19 cellular contexts compared by ENCODE assay signal in genomic region chr7:91347288-91347687, GRCh38.
DNase-seq lines count a peak whose midpoint lies in the region; FAIRE-seq and TF ChIP-seq lines count a peak whose summit lies in the region.
"Had no signal": no experiment of that assay in that cellular context is flagged by ENCODE, and none has a peak within 500 bp of the region (broad histone marks: within the 10 kb centered on the region; RNA-seq: fewer than 3 reads in every experiment).

No MANE protein-coding gene starts in this region.

- peak; percentile 20 for DNase-seq in A172 (ENCODE audit: low spot score)
- peak; percentile 66 for DNase-seq in NOMO-1 treated with DMSO at 0.1 percent for 48 hours (lab: John Stamatoyannopoulos, UW; ENCODE audit: unreplicated experiment)
- DNase-seq in endothelial cell of umbilical vein (ENCODE audit: low read depth, low spot score): peak; percentile 93
- DNase-seq in mesenchymal stem cell: peak; percentile 14
- DNase-seq in mesendoderm: no peak
- no peak for DNase-seq in SIG-M5 treated with dmso at 0.1 percent for 504 hours (lab: John Stamatoyannopoulos, UW; ENCODE audit: unreplicated experiment)
- DNase-seq in RCC 7860 (ENCODE audit: low spot score): no peak
- DNase-seq in KG1 (lab: John Stamatoyannopoulos, UW): no peak
- DNase-seq: activated CD4-positive, alpha-beta memory T cell treated with anti-CD3 and anti-CD28 coated beads, Interleukin-2, amount 10 ng/mL, durations not matched to agents 7 days and 5 days; CD8-positive, alpha-beta T cell; effector memory CD8-positive, alpha-beta T cell; foreskin keratinocyte; NCI-H1105 had no signal

- H3K4me2 ChIP-seq in endothelial cell of umbilical vein (ENCODE audit: insufficient read depth, low read length) (peak overlapping the region; percentile 57), mesenchymal stem cell (ENCODE audit: low read length, poor library complexity, severe bottlenecking) (no peak overlapping the region), mesendoderm (ENCODE audit: low read length) (no peak overlapping the region)

- H4K8ac ChIP-seq in mesenchymal stem cell (ENCODE audit: low read length): no peak overlapping the region
- no peak overlapping the region for H4K8ac ChIP-seq in mesendoderm (ENCODE audit: low read depth, low read length)

- no peaks in the 10 kb centered on the region for H3K36me3 ChIP-seq in endothelial cell of umbilical vein (ENCODE audit: control insufficient read depth in 2 of 2, extremely low read depth in 1 of 2, insufficient read depth in 2 of 2, low read length in 2 of 2)
- no peaks in the 10 kb centered on the region for H3K36me3 ChIP-seq in mesenchymal stem cell (ENCODE audit: control insufficient read depth in 1 of 2, insufficient read depth in 2 of 2, low read depth in 1 of 2, low read length in 2 of 2)
- H3K36me3 ChIP-seq in mesendoderm (ENCODE audit: control insufficient read depth, insufficient read depth, low read length): no peaks in the 10 kb centered on the region
- H3K36me3 ChIP-seq: ascending aorta, HAP-1, neutrophil, tibial artery had no signal

- H2BK15ac ChIP-seq in mesenchymal stem cell (ENCODE audit: low read depth, poor library complexity, severe bottlenecking) (no peak overlapping the region), mesendoderm (replicated peaks; ENCODE audit: low read depth) (no peak overlapping the region)

- no peak overlapping the region for H2AK5ac ChIP-seq in mesenchymal stem cell (ENCODE audit: low read length, severe bottlenecking)
- no peak overlapping the region for H2AK5ac ChIP-seq in mesendoderm (ENCODE audit: low read length)

- H3K79me2 ChIP-seq in endothelial cell of umbilical vein (ENCODE audit: control insufficient read depth, insufficient read depth, low read length) (no peaks in the 10 kb centered on the region), mesendoderm (ENCODE audit: control insufficient read depth, insufficient read depth, low read length) (no peaks in the 10 kb centered on the region)

- no peak overlapping the region for H3K4ac ChIP-seq in mesenchymal stem cell (ENCODE audit: low read depth in 1 of 2, low read length in 2 of 2)
- no peak overlapping the region for H3K4ac ChIP-seq in mesendoderm (ENCODE audit: low read depth, low read length)

- H3K9me1 ChIP-seq in endothelial cell of umbilical vein (replicated peaks; ENCODE audit: control insufficient read depth, extremely low read depth, insufficient read depth, low read length): no peaks in the 10 kb centered on the region

- CTCF ChIA-PET in endothelial cell of umbilical vein (lab: Charles Lee): interaction anchor here (0.9 to 1.4 kb wide), 5 partner anchors 21 to 174 kb away, joined by 3 to 7 read pairs (median 3); no protein-coding TSS in a partner anchor

- H2AFZ ChIP-seq in endothelial cell of umbilical vein (ENCODE audit: low read depth, low read length) (no peak overlapping the region), mesenchymal stem cell (ENCODE audit: low read depth, low read length) (no peak overlapping the region)

- no peaks in the 10 kb centered on the region for H4K20me1 ChIP-seq in endothelial cell of umbilical vein (replicated peaks; ENCODE audit: control insufficient read depth, extremely low read depth, insufficient read depth, low read length)

- H3K23ac ChIP-seq in mesenchymal stem cell (ENCODE audit: low read length in 2 of 2) (no peak overlapping the region), mesendoderm (ENCODE audit: low read length) (no peak overlapping the region)

- H3K18ac ChIP-seq in mesenchymal stem cell (ENCODE audit: low read depth in 1 of 2, low read length in 2 of 2) (no peak overlapping the region), mesendoderm (ENCODE audit: low read length) (no peak overlapping the region)

- peak; percentile 96 for FAIRE-seq in endothelial cell of umbilical vein (lab: Jason Lieb, UNC)
- FAIRE-seq in RCC 7860 (lab: Jason Lieb, UNC): no peak
- FAIRE-seq: G401.6 had no signal

- H3K56ac ChIP-seq in mesendoderm (ENCODE audit: low read length): no peak overlapping the region

- intact Hi-C loops in endothelial cell of umbilical vein (cut with micrococcal nuclease): loop anchor here (1.0 kb wide), 4 partner anchors 21 to 281 kb away; partner anchors contain the start of gene FZD1

- BruUV-seq in endothelial cell of umbilical vein (replicated peaks; lab: Mats Ljungman, UMichigan): no TSS peak

- H2BK120ac ChIP-seq in mesenchymal stem cell (ENCODE audit: low read depth, low read length) (no peak overlapping the region), mesendoderm (ENCODE audit: low read depth, low read length) (no peak overlapping the region)

- peak overlapping the region; percentile 73 for H3K27ac ChIP-seq in endothelial cell of umbilical vein (ENCODE audit: insufficient read depth, low read depth, low read length)
- no peak overlapping the region for H3K27ac ChIP-seq in mesenchymal stem cell (ENCODE audit: low read length, poor library complexity, severe bottlenecking)
- no peak overlapping the region for H3K27ac ChIP-seq in mesendoderm (ENCODE audit: low read depth, low read length)
- H3K27ac ChIP-seq: ascending aorta, foreskin keratinocyte, neutrophil, SK-N-MC, tibial artery had no signal

- POLR2A ChIA-PET in endothelial cell of umbilical vein (lab: Charles Lee): no interaction called here

- H3K9me3 ChIP-seq in endothelial cell of umbilical vein (replicated peaks; ENCODE audit: control insufficient read depth, insufficient read depth, low read length) (no peaks in the 10 kb centered on the region), mesenchymal stem cell (ENCODE audit: control insufficient read depth, low read length) (no peaks in the 10 kb centered on the region)
- H3K9me3 ChIP-seq: ascending aorta, HAP-1, neutrophil, tibial artery had no signal

- H2BK5ac ChIP-seq in mesenchymal stem cell (ENCODE audit: low read depth, low read length, poor library complexity, severe bottlenecking) (no peak overlapping the region), mesendoderm (ENCODE audit: low read length) (no peak overlapping the region)

- H4K91ac ChIP-seq in mesenchymal stem cell (ENCODE audit: low read length): no peak overlapping the region

- H3K9ac ChIP-seq in endothelial cell of umbilical vein (replicated peaks; ENCODE audit: extremely low read depth, insufficient read depth, low read length) (peak overlapping the region; percentile 37), mesenchymal stem cell (ENCODE audit: low read length) (no peak overlapping the region), mesendoderm (ENCODE audit: low read length) (no peak overlapping the region)

- no peak for TF ChIP-seq CTCF in endothelial cell of umbilical vein (IDR thresholded peaks at IDR 0.05; ENCODE audit: extremely low read depth in 1 of 2, insufficient read depth in 1 of 2, low read depth in 1 of 2, low read length in 2 of 2)

- 66% methylated on average over 3 of the region's 3 CpGs for WGBS in mesenchymal stem cell
- WGBS in mesendoderm (ENCODE audit: extremely low coverage, insufficient coverage, low lambda C conversion rate): no CpG with 5 or more reads among the region's 3 CpGs

- dilution Hi-C loops in endothelial cell of umbilical vein (cut with MboI; ENCODE audit: extremely low pct_ligation_motif_present, low sequenced_read_pairs): no loop called here

- H3K27me3 ChIP-seq in endothelial cell of umbilical vein (ENCODE audit: control insufficient read depth in 2 of 2, insufficient read depth in 2 of 2, low read length in 2 of 2): no peaks in the 10 kb centered on the region
- no peaks in the 10 kb centered on the region for H3K27me3 ChIP-seq in mesenchymal stem cell (ENCODE audit: control insufficient read depth in 1 of 2, insufficient read depth in 1 of 2, low read length in 2 of 2)
- H3K27me3 ChIP-seq in mesendoderm (ENCODE audit: insufficient read depth, low read length, poor library complexity): peaks cover 4% of the 10 kb centered on the region
- H3K27me3 ChIP-seq: ascending aorta, neutrophil, tibial artery had no signal

- peaks cover 55% of the 10 kb centered on the region for H3K4me1 ChIP-seq in endothelial cell of umbilical vein (ENCODE audit: control insufficient read depth, extremely low read depth, insufficient read depth, low read length)
- peaks cover 5% of the 10 kb centered on the region for H3K4me1 ChIP-seq in mesenchymal stem cell (ENCODE audit: control insufficient read depth, insufficient read depth, low read depth, low read length)
- no peaks in the 10 kb centered on the region for H3K4me1 ChIP-seq in mesendoderm (ENCODE audit: control insufficient read depth, low read depth, low read length)
- H3K4me1 ChIP-seq: foreskin keratinocyte had no signal

- H3K14ac ChIP-seq in mesenchymal stem cell (ENCODE audit: low read length in 2 of 2): no peak overlapping the region

- H2BK12ac ChIP-seq in mesenchymal stem cell (ENCODE audit: low read length in 2 of 2): no peak overlapping the region

- no peak overlapping the region for H3K4me3 ChIP-seq in endothelial cell of umbilical vein (replicated peaks in 1 of 3; ENCODE audit: insufficient read depth in 1 of 3, low read depth in 1 of 3, low read length in 3 of 3)
- no peak overlapping the region for H3K4me3 ChIP-seq in mesenchymal stem cell (ENCODE audit: insufficient read depth in 1 of 2, low read depth in 1 of 2, low read length in 2 of 2)
- H3K4me3 ChIP-seq in mesendoderm (ENCODE audit: low read length): no peak overlapping the region
- H3K4me3 ChIP-seq: ascending aorta, HAP-1, SK-N-MC, tibial artery had no signal

- no peak for TF ChIP-seq POLR2A in endothelial cell of umbilical vein (IDR thresholded peaks at IDR 0.05; ENCODE audit: low read depth, low read length)

- H3K79me1 ChIP-seq in mesenchymal stem cell (replicated peaks; ENCODE audit: low read length, poor library complexity, severe bottlenecking): no peaks in the 10 kb centered on the region
- H3K79me1 ChIP-seq in mesendoderm (ENCODE audit: low read length): no peaks in the 10 kb centered on the region

- no peak overlapping the region for H4K5ac ChIP-seq in mesendoderm (ENCODE audit: low read length)

TF ChIP-seq in endothelial cell of umbilical vein, 7 proteins besides CTCF, POLR2A, EP300 and RAD21:
- TF ChIP-seq EZH2 (IDR thresholded peaks at IDR 0.05; ENCODE audit: borderline replicate concordance, low read depth, low read length, severe bottlenecking): no peak
- TF ChIP-seq MYC (IDR thresholded peaks at IDR 0.05; ENCODE audit: low read depth, low read length): no peak
- peak; percentile 49 for TF ChIP-seq GATA2 (IDR thresholded peaks at IDR 0.05; ENCODE audit: insufficient read depth, insufficient read length, low read depth, low read length)
- peak; percentile 19 for TF ChIP-seq FOS (IDR thresholded peaks at IDR 0.05; ENCODE audit: borderline replicate concordance, insufficient read depth, low read length)
- TF ChIP-seq POLR2AphosphoS5 (IDR thresholded peaks at IDR 0.05; ENCODE audit: insufficient read depth, low read depth, low read length): peak; percentile 71
- TF ChIP-seq JUN (IDR thresholded peaks at IDR 0.05; ENCODE audit: borderline replicate concordance, insufficient read depth, insufficient read length, low read depth): peak; percentile 64
- TF ChIP-seq, protein P1, sequence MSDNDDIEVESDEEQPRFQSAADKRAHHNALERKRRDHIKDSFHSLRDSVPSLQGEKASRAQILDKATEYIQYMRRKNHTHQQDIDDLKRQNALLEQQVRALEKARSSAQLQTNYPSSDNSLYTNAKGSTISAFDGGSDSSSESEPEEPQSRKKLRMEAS (IDR thresholded peaks at IDR 0.05; ENCODE audit: insufficient read depth, insufficient read length): no peak

Comparison
In these comparisons a context has a peak if more than half of its experiments do, and no peak if none do; other contexts are left out.
1. DNase-seq: peak in A172 (single experiment), NOMO-1 treated with DMSO at 0.1 percent for 48 hours (single experiment), endothelial cell of umbilical vein (single experiment) and mesenchymal stem cell (single experiment); none in mesendoderm (single experiment), SIG-M5 treated with dmso at 0.1 percent for 504 hours (single experiment), RCC 7860 (single experiment) and KG1 (single experiment).